In genomic region chr4:84019626-84020025, GRCh38 we compare ENCODE assay signal across 4 cellular contexts.
TF ChIP-seq lines count a peak whose summit lies in the region.

No MANE protein-coding gene starts in this region.

TF ChIP-seq in HepG2, 621 proteins besides CTCF, POLR2A, EP300 and RAD21:
- TF ChIP-seq MAFK (conservative IDR thresholded peaks at IDR 0.05 in 1 of 2, IDR thresholded peaks at IDR 0.05 in 1 of 2; ENCODE audit: low read length in 2 of 2) (peak; percentile 81 to 88), CCAR2 (optimal IDR thresholded peaks at IDR 0.05; ENCODE audit: low read depth, low read length) (no peak), MAFF (IDR thresholded peaks at IDR 0.05; ENCODE audit: low read depth, low read length) (peak; percentile 84)

TF ChIP-seq in A549, 52 proteins besides CTCF, POLR2A, EP300 and RAD21:
- no peak for TF ChIP-seq HOXA7 (CRISPR knock-in tag; IDR thresholded peaks at IDR 0.05)
- peak; percentile 66 for TF ChIP-seq MAFK (IDR thresholded peaks at IDR 0.05; ENCODE audit: partially characterized antibody)

TF ChIP-seq in IMR-90, 13 proteins besides CTCF, POLR2A, EP300 and RAD21:
- TF ChIP-seq MAFK (IDR thresholded peaks at IDR 0.05; ENCODE audit: low read depth, low read length): peak; percentile 75
- TF ChIP-seq RFX5 (IDR thresholded peaks at IDR 0.05; ENCODE audit: low read depth, low read length): no peak
- no peak for TF ChIP-seq MAZ (IDR thresholded peaks at IDR 0.05; ENCODE audit: borderline replicate concordance, low read depth, low read length)

TF ChIP-seq in K562, 482 proteins besides CTCF, POLR2A, EP300 and RAD21:
- TF ChIP-seq, protein P1, sequence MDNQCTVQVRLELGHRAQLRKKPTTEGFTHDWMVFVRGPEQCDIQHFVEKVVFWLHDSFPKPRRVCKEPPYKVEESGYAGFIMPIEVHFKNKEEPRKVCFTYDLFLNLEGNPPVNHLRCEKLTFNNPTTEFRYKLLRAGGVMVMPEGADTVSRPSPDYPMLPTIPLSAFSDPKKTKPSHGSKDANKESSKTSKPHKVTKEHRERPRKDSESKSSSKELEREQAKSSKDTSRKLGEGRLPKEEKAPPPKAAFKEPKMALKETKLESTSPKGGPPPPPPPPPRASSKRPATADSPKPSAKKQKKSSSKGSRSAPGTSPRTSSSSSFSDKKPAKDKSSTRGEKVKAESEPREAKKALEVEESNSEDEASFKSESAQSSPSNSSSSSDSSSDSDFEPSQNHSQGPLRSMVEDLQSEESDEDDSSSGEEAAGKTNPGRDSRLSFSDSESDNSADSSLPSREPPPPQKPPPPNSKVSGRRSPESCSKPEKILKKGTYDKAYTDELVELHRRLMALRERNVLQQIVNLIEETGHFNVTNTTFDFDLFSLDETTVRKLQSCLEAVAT (IDR thresholded peaks at IDR 0.05): no peak
- TF ChIP-seq MAFF (IDR thresholded peaks at IDR 0.05; ENCODE audit: low read length) (peak; percentile 45), ZNF316 (IDR thresholded peaks at IDR 0.05) (peak; percentile 65; the same call in 1 of the 2 replicates), MAFG (tag; conservative IDR thresholded peaks at IDR 0.05) (peak; percentile 42; the same call in 1 of the 2 replicates), ZNF24 (IDR thresholded peaks at IDR 0.05) (no peak), C11orf30 (IDR thresholded peaks at IDR 0.05; ENCODE audit: low read depth) (peak; percentile 33; the same call in 1 of the 2 replicates), MAFK (IDR thresholded peaks at IDR 0.05; ENCODE audit: low read length) (peak; percentile 42; the same call in 1 of the 2 replicates), LARP7 (IDR thresholded peaks at IDR 0.05) (no peak)
